ENCODE assay signal across 8 cellular contexts in the genomic region with DNA sequence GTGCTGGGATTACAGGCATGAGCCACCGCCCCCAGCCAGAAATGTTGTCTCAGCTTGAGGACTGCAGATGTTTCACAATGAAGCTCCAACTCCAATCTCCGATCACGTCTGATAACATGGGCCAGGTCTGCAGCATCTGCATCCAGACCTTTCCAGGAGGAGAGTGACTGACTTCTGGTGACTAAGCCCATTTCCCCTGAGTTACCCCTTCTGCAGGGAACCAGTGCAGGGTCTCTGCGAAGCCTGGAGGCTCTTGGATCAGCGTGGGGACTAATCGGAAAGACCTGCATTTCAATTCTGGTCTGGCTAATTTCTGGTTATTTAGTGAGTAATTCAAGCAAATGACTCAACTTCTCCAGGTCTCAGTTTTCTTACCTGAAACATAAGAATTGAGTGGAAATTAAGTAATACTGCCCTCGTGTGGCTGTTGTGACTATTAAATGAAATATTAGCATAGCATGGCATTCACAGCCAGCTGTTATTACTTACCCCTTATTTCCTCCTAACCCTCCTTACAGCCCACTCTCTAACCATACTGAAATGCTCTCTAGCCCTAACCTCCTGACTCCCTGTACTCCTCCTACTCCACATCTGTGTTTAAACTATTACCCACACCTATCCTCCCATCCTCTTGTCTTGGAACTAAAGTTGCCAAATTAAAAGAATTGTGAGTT. TPM values are rescaled to one million over a fixed set of nuclear protein-coding genes. Genes with fewer than 3 reads are reported as not detected.
DNase-seq lines count a peak whose midpoint lies in the region; ATAC-seq and TF ChIP-seq lines count a peak whose summit lies in the region.

No MANE protein-coding gene starts in this region.

- H4K8ac ChIP-seq in neuronal stem cell (ENCODE audit: low read depth, low read length) = no peak overlapping the region

- H3K9me3 Mint-ChIP-seq in HFFc6 = no peaks in the 10 kb centered on the region
- H3K9me3 Mint-ChIP-seq in neural progenitor cell = peaks cover 1% of the 10 kb centered on the region

- H3K9me3 ChIP-seq in esophagus muscularis mucosa = no peaks in the 10 kb centered on the region
- no peaks in the 10 kb centered on the region for H3K9me3 ChIP-seq in neural progenitor cell (ENCODE audit: low read depth)
- no peaks in the 10 kb centered on the region for H3K9me3 ChIP-seq in neuronal stem cell (replicated peaks in 1 of 2; ENCODE audit: control insufficient read depth in 2 of 2, insufficient read depth in 1 of 2, low read depth in 1 of 2, low read length in 2 of 2)

- H3K18ac ChIP-seq in neuronal stem cell (ENCODE audit: low read length) = no peak overlapping the region

- H3K27me3 Mint-ChIP-seq in HFFc6 (ENCODE audit: insufficient read depth) (no peaks in the 10 kb centered on the region; the same call in 1 of the 2 replicates), neural progenitor cell (ENCODE audit: insufficient read depth, low read depth) (no peaks in the 10 kb centered on the region)

- no peak for TF ChIP-seq EP300 in esophagus muscularis mucosa (IDR thresholded peaks at IDR 0.05)

- H2BK12ac ChIP-seq in neuronal stem cell (ENCODE audit: low read length) = no peak overlapping the region

- H4K20me1 ChIP-seq in neural progenitor cell (ENCODE audit: low read depth) = no peaks in the 10 kb centered on the region

- H3K36me3 Mint-ChIP-seq in HFFc6 (ENCODE audit: low read depth) (0 out of 2 replicates have a peak, but pooled peaks cover under 1% of the 10 kb centered on the region), neural progenitor cell (no peaks in the 10 kb centered on the region)

- H3K4me1 Mint-ChIP-seq in HFFc6 (ENCODE audit: low read depth) = peaks cover 49% of the 10 kb centered on the region
- peaks cover 16% of the 10 kb centered on the region for H3K4me1 Mint-ChIP-seq in neural progenitor cell

- peak; percentile 44 for DNase-seq in ELF-1 (ENCODE audit: low read depth, low spot score)
- DNase-seq in HFFc6 = peak; percentile 61
- DNase-seq in NCI-H774 (lab: John Stamatoyannopoulos, UW) = peak; percentile 16
- peak; percentile 47 for DNase-seq in activated CD8-positive, alpha-beta memory T cell treated with anti-CD3 and anti-CD28 coated beads, Interleukin-2, amount 50 U/mL, for 1 hour (ENCODE audit: extremely low read depth)
- DNase-seq in esophagus muscularis mucosa (ENCODE audit: extremely low spot score) = no peak
- DNase-seq in neural progenitor cell (ENCODE audit: low spot score) = peak; percentile 44
- DNase-seq in neuronal stem cell (ENCODE audit: low spot score) = no peak

- H3K79me2 ChIP-seq in neural progenitor cell (ENCODE audit: low read depth) = no peaks in the 10 kb centered on the region

- H3K36me3 ChIP-seq in esophagus muscularis mucosa (peaks cover 0 to 2% (median 0%) of the 10 kb centered on the region in 4 donors), neural progenitor cell (no peaks in the 10 kb centered on the region), neuronal stem cell (replicated peaks in 1 of 2; ENCODE audit: control insufficient read depth in 2 of 2, insufficient read depth in 2 of 2, low read length in 2 of 2) (peaks cover 0 to 2% of the 10 kb centered on the region in 2 donors)

- H2BK120ac ChIP-seq in neuronal stem cell (ENCODE audit: low read depth, low read length) = no peak overlapping the region

- no peak overlapping the region for H3K23ac ChIP-seq in neuronal stem cell (ENCODE audit: low read depth, low read length, poor library complexity)

- H3F3A ChIP-seq in neural progenitor cell (ENCODE audit: low read depth) = peaks cover 8% of the 10 kb centered on the region

- H3K4ac ChIP-seq in neuronal stem cell (ENCODE audit: low read length) = no peak overlapping the region

- intact Hi-C loops in esophagus muscularis mucosa (cut with DNase I) = no loop called here

- H2AK5ac ChIP-seq in neuronal stem cell (ENCODE audit: low read depth, low read length) = no peak overlapping the region

- no peak for TF ChIP-seq POLR2A in esophagus muscularis mucosa (IDR thresholded peaks at IDR 0.05; ENCODE audit: low read depth)

- 29% methylated on average over 5 of the region's 7 CpGs for WGBS in esophagus muscularis mucosa
- no CpG with 5 or more reads among the region's 7 CpGs for WGBS in neuronal stem cell (ENCODE audit: extremely low coverage in 2 of 2, insufficient read length in 2 of 2, insufficient replicate concordance in 1 of 2), 2 donors

- no peak overlapping the region for H3K4me2 ChIP-seq in neural progenitor cell
- H3K4me2 ChIP-seq in neuronal stem cell (ENCODE audit: insufficient read depth, low read length, poor library complexity, severe bottlenecking) = no peak overlapping the region

- H2BK5ac ChIP-seq in neuronal stem cell (ENCODE audit: low read length) = no peak overlapping the region

- H3K79me1 ChIP-seq in neuronal stem cell (ENCODE audit: low read depth, low read length) = no peaks in the 10 kb centered on the region

- H3K4me3 Mint-ChIP-seq in HFFc6 (no peak overlapping the region), neural progenitor cell (peak overlapping the region; percentile 2)

- no peak overlapping the region for H2BK15ac ChIP-seq in neuronal stem cell (ENCODE audit: low read length)

- ATAC-seq in GM21825 (IDR thresholded peaks at IDR 0.05; ENCODE audit: unreplicated experiment) = no peak

- H4K91ac ChIP-seq in neuronal stem cell (ENCODE audit: low read depth, low read length, poor library complexity) = no peak overlapping the region

- no peak overlapping the region for H3K9ac ChIP-seq in neural progenitor cell
- no peak overlapping the region for H3K9ac ChIP-seq in neuronal stem cell (ENCODE audit: low read depth, low read length, poor library complexity)

- H3K27me3 ChIP-seq in esophagus muscularis mucosa (no peaks in the 10 kb centered on the region), neural progenitor cell (no peaks in the 10 kb centered on the region), neuronal stem cell (ENCODE audit: control insufficient read depth in 3 of 3, insufficient read depth in 3 of 3, low read depth in 1 of 3, low read length in 3 of 3) (no peaks in the 10 kb centered on the region)

- H3K4me1 ChIP-seq in esophagus muscularis mucosa (peaks cover 8 to 42% (median 29%) of the 10 kb centered on the region in 4 donors), neural progenitor cell (peaks cover 5% of the 10 kb centered on the region), neuronal stem cell (ENCODE audit: control insufficient read depth in 2 of 2, insufficient read depth in 1 of 2, low read depth in 1 of 2, low read length in 2 of 2) (peaks cover 0 to 7% of the 10 kb centered on the region in 2 donors)

- TF ChIP-seq CTCF in HFFc6 (IDR thresholded peaks at IDR 0.05) (peak; percentile 81), esophagus muscularis mucosa (IDR thresholded peaks at IDR 0.05) (peak; percentile 46 to 60 (median 58)), neural progenitor cell (IDR thresholded peaks at IDR 0.05) (peak; percentile 57)

- no peak overlapping the region for H2AFZ ChIP-seq in neural progenitor cell (replicated peaks)
- no peak overlapping the region for H2AFZ ChIP-seq in neuronal stem cell (ENCODE audit: low read length)

- peak overlapping the region in 3 of 4 donors; percentile 9 to 91 (median 52) for H3K27ac ChIP-seq in esophagus muscularis mucosa (replicated peaks in 1 of 4)
- H3K27ac ChIP-seq in neural progenitor cell = no peak overlapping the region
- H3K27ac ChIP-seq in neuronal stem cell (replicated peaks; ENCODE audit: low read length) = no peak overlapping the region

- H3K27ac Mint-ChIP-seq in HFFc6 (peak overlapping the region; percentile 55; the same call in 1 of the 2 replicates), neural progenitor cell (no peak overlapping the region)

- H3K14ac ChIP-seq in neuronal stem cell (ENCODE audit: low read length) = no peak overlapping the region

- no peak overlapping the region for H3K4me3 ChIP-seq in esophagus muscularis mucosa
- H3K4me3 ChIP-seq in neural progenitor cell = no peak overlapping the region
- no peak overlapping the region for H3K4me3 ChIP-seq in neuronal stem cell (ENCODE audit: low read length in 2 of 2)

RNA-seq across cellular contexts. Expression of a gene that starts 2.2 kb away (rescaled TPM):
- 10 to 100 TPM; 25.1 to 32.6 (median 30.0) TPM for total RNA-seq in HFFc6 (2021; fragmentation: NEBNext Ultra II Directional; extraction: Animal tissue kit (Norgen Biotek cat#: 25700))
- total RNA-seq in esophagus muscularis mucosa (10 to 100 TPM; 19.5 to 52.4 (median 35.4) TPM), neural progenitor cell (ENCODE audit: low replicate concordance) (89.8 and 115 TPM in 2 replicates)
- polyA plus RNA-seq in neuronal stem cell (2013, experiment 1 of 2) = 83.7 TPM
- 84.0 TPM for polyA plus RNA-seq in neuronal stem cell (2013, experiment 2 of 2)

RNA-seq across cellular contexts. Expression of a gene that starts 46.1 kb away (rescaled TPM):
- total RNA-seq in HFFc6 (2021; fragmentation: NEBNext Ultra II Directional; extraction: Animal tissue kit (Norgen Biotek cat#: 25700)) = 10 to 100 TPM; 56.0 to 65.5 (median 63.0) TPM
- total RNA-seq in esophagus muscularis mucosa (10 to 100 TPM; 65.8 to 94.1 (median 72.6) TPM), neural progenitor cell (ENCODE audit: low replicate concordance) (21.0 and 41.2 TPM in 2 replicates)
- polyA plus RNA-seq in neuronal stem cell (2013, experiment 1 of 2) = 17.5 TPM
- polyA plus RNA-seq in neuronal stem cell (2013, experiment 2 of 2) = 17.1 TPM

RNA-seq across cellular contexts. Expression of a gene that starts 57.0 kb away (rescaled TPM):
- under 1 TPM in 4 of 6 experiments, not detected in 2; 0.02 to 0.71 (median 0.08) TPM for total RNA-seq in HFFc6 (2021; fragmentation: NEBNext Ultra II Directional; extraction: Animal tissue kit (Norgen Biotek cat#: 25700))
- 1 to 10 TPM; 1.2 to 6.7 (median 3.5) TPM for total RNA-seq in esophagus muscularis mucosa
- total RNA-seq in neural progenitor cell (ENCODE audit: low replicate concordance) = not detected in 2 replicates
- polyA plus RNA-seq in neuronal stem cell (2013, experiment 1 of 2) = not detected
- not detected for polyA plus RNA-seq in neuronal stem cell (2013, experiment 2 of 2)

Comparison
In these comparisons a context has a peak if more than half of its experiments do, and no peak if none do; other contexts are left out.
1. DNase-seq: peak in ELF-1 (single experiment), HFFc6 (single experiment), NCI-H774 (single experiment), activated CD8-positive, alpha-beta memory T cell treated with anti-CD3 and anti-CD28 coated beads, Interleukin-2, amount 50 U/mL, for 1 hour (single experiment) and neural progenitor cell (single experiment); none in esophagus muscularis mucosa (single experiment) and neuronal stem cell (single experiment).
2. H3K27ac ChIP-seq: peak in esophagus muscularis mucosa (3 of 4); none in neural progenitor cell (single experiment) and neuronal stem cell (single experiment).
3. Peak in every context shown above with its lines, with median percentiles within 50 percentile points of each other: CTCF ChIP-seq.